Comparison of ENCODE assay signal across 17 cellular contexts in the genomic region with DNA sequence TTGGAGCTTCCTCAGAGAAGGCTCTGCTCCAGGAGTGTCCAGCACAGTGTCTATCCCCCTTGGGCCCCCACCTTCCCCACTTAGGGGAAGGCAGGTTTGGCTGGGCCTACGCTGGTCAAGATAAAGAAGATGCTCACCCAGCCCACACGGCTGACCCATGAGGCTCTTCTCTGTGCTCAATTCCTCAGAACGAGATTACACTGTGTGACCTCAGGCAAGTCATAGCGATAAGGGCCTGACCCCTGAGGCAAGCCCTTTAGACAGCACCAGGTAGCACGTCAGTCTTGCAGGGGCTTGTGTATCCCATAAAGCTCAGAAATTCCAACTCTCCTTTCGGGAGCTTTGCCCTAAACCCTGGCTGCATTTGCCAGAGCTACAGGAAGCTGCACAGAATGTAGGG. TPM values are rescaled to one million over a fixed set of nuclear protein-coding genes. Genes with fewer than 3 reads are reported as not detected.
A peak's percentile ranks its signal among the peaks of the same experiment; 100 is the strongest.
DNase-seq lines count a peak whose midpoint lies in the region; ATAC-seq and TF ChIP-seq lines count a peak whose summit lies in the region.
"Had no signal": no experiment of that assay in that cellular context is flagged by ENCODE, and none has a peak within 500 bp of the region (broad histone marks: within the 10 kb centered on the region; RNA-seq: fewer than 3 reads in every experiment).

No MANE protein-coding gene starts in this region.

- H3K4me1 Mint-ChIP-seq in CD4-positive, alpha-beta memory T cell = peaks cover 21 to 42% (median 34%) of the 10 kb centered on the region in 4 donors
- peaks cover 47 to 52% of the 10 kb centered on the region in 2 donors for H3K4me1 Mint-ChIP-seq in effector memory CD8-positive, alpha-beta T cell (ENCODE audit: low read depth in 2 of 2)

- peaks cover 7% of the 10 kb centered on the region for H3K36me3 ChIP-seq in CD4-positive, alpha-beta memory T cell (ENCODE audit: insufficient read depth, low read length)
- peaks cover 21% of the 10 kb centered on the region for H3K36me3 ChIP-seq in neutrophil
- H3K36me3 ChIP-seq: BLaER1 had no signal

- H3K27me3 Mint-ChIP-seq in CD4-positive, alpha-beta memory T cell = no peaks in the 10 kb centered on the region
- no peaks in the 10 kb centered on the region for H3K27me3 Mint-ChIP-seq in effector memory CD8-positive, alpha-beta T cell

- H3K4me3 ChIP-seq in CD4-positive, alpha-beta memory T cell (ENCODE audit: low read length in 2 of 2) = no peak overlapping the region
- no peak overlapping the region for H3K4me3 ChIP-seq in neutrophil (ENCODE audit: low read depth in 1 of 2, low read length in 1 of 2)
- H3K4me3 ChIP-seq: BLaER1, GM23248 had no signal

- no peak overlapping the region for H3K27ac ChIP-seq in CD4-positive, alpha-beta memory T cell (ENCODE audit: low read depth, low read length)
- H3K27ac ChIP-seq in neutrophil = peak overlapping the region; percentile 62
- H3K27ac ChIP-seq: BLaER1, GM23248 had no signal

- no peak for DNase-seq in CD4-positive, alpha-beta memory T cell
- DNase-seq in ELF-1 (ENCODE audit: low read depth, low spot score) (peak; percentile 53), AG08395 (ENCODE audit: low spot score) (no peak), posterior cingulate gyrus (no peak), GM10266 (ENCODE audit: extremely low spot score) (no peak)
- DNase-seq in effector memory CD8-positive, alpha-beta T cell = no peak
- DNase-seq: DMS79 treated with DMSO at 0.1 percent for 48 hours, GDM1, GM23248, NCI-H1417, NCI-H1930, NCI-H2171, NCI-H446 treated with DMSO at 0.1 percent for 48 hours, NCI-H774, SHP77 had no signal

- CTCF ChIA-PET in CD4-positive, alpha-beta memory T cell (lab: Charles Lee; ENCODE audit: partially characterized antibody) = interaction anchor here (0.9 to 1.1 kb wide), 3 partner anchors 28 to 86 kb away, joined by 3 read pairs; no protein-coding TSS in a partner anchor

- H3K4me3 Mint-ChIP-seq in CD4-positive, alpha-beta memory T cell = no peak overlapping the region
- peak overlapping the region in 1 of 2 donors; percentile 7 for H3K4me3 Mint-ChIP-seq in effector memory CD8-positive, alpha-beta T cell

- peaks cover 11% of the 10 kb centered on the region for H3K4me1 ChIP-seq in CD4-positive, alpha-beta memory T cell (ENCODE audit: insufficient read depth, low read length)
- peaks cover 11 to 15% of the 10 kb centered on the region in 2 experiments for H3K4me1 ChIP-seq in neutrophil (ENCODE audit: control insufficient read depth in 1 of 2, insufficient read depth in 1 of 2, low read depth in 1 of 2, low read length in 1 of 2)

- POLR2A ChIA-PET in CD4-positive, alpha-beta memory T cell (lab: Charles Lee; ENCODE audit: partially characterized antibody) = interaction anchor here (1.2 kb wide), 1 partner anchor 96 kb away, joined by 3 read pairs; the partner anchor contains the start of gene TBC1D2

- intact Hi-C loops in CD4-positive, alpha-beta memory T cell (cut with micrococcal nuclease) = no loop called here
- intact Hi-C loops in posterior cingulate gyrus (cut with DNase I) = no loop called here

- no peaks in the 10 kb centered on the region for H3K27me3 ChIP-seq in CD4-positive, alpha-beta memory T cell (ENCODE audit: insufficient read depth, low read length)
- no peaks in the 10 kb centered on the region for H3K27me3 ChIP-seq in neutrophil
- H3K27me3 ChIP-seq: BLaER1 had no signal

- peak overlapping the region in 4 of 7 donors; percentile 38 to 71 (median 51) for H3K27ac Mint-ChIP-seq in CD4-positive, alpha-beta memory T cell
- H3K27ac Mint-ChIP-seq in effector memory CD8-positive, alpha-beta T cell = peak overlapping the region; percentile 75 to 87

- ATAC-seq in effector memory CD8-positive, alpha-beta T cell (replicated peaks) = no peak

- H3K9me3 ChIP-seq in CD4-positive, alpha-beta memory T cell (ENCODE audit: control insufficient read depth in 1 of 2, low read length in 2 of 2) = no peaks in the 10 kb centered on the region
- H3K9me3 ChIP-seq in neutrophil = no peaks in the 10 kb centered on the region
- H3K9me3 ChIP-seq: BLaER1 had no signal

- H3K36me3 Mint-ChIP-seq in CD4-positive, alpha-beta memory T cell = peaks cover 7 to 18% of the 10 kb centered on the region in 2 donors
- peaks cover 24% of the 10 kb centered on the region for H3K36me3 Mint-ChIP-seq in effector memory CD8-positive, alpha-beta T cell (ENCODE audit: insufficient read depth)

- no peak for TF ChIP-seq CTCF in neutrophil (IDR thresholded peaks at IDR 0.05)
- TF ChIP-seq CTCF in GM10266 (IDR thresholded peaks at IDR 0.05; ENCODE audit: control insufficient read depth, insufficient read depth, low read depth, missing control alignments) = no peak

- H3K9me3 Mint-ChIP-seq in CD4-positive, alpha-beta memory T cell = no peaks in the 10 kb centered on the region
- H3K9me3 Mint-ChIP-seq in effector memory CD8-positive, alpha-beta T cell = no peaks in the 10 kb centered on the region

RNA-seq across cellular contexts. Expression of gene CORO2A, which starts 32.6 kb away (rescaled TPM):
- 1 to 10 TPM; 8.3 to 8.6 TPM for total RNA-seq in CD4-positive, alpha-beta memory T cell
- polyA plus RNA-seq in CD4-positive, alpha-beta memory T cell = 10 to 100 TPM in 1 of 2 donors, 1 to 10 TPM in 1; 4.4 to 11.9 TPM

RNA-seq across cellular contexts. Expression of gene TRIM14, which starts 40.8 kb away (rescaled TPM):
- total RNA-seq in CD4-positive, alpha-beta memory T cell = 10 to 100 TPM; 86.1 to 86.2 TPM
- 10 to 100 TPM; 41.4 to 84.7 TPM for polyA plus RNA-seq in CD4-positive, alpha-beta memory T cell
